9 cellular contexts compared by ENCODE assay signal in the genomic region with DNA sequence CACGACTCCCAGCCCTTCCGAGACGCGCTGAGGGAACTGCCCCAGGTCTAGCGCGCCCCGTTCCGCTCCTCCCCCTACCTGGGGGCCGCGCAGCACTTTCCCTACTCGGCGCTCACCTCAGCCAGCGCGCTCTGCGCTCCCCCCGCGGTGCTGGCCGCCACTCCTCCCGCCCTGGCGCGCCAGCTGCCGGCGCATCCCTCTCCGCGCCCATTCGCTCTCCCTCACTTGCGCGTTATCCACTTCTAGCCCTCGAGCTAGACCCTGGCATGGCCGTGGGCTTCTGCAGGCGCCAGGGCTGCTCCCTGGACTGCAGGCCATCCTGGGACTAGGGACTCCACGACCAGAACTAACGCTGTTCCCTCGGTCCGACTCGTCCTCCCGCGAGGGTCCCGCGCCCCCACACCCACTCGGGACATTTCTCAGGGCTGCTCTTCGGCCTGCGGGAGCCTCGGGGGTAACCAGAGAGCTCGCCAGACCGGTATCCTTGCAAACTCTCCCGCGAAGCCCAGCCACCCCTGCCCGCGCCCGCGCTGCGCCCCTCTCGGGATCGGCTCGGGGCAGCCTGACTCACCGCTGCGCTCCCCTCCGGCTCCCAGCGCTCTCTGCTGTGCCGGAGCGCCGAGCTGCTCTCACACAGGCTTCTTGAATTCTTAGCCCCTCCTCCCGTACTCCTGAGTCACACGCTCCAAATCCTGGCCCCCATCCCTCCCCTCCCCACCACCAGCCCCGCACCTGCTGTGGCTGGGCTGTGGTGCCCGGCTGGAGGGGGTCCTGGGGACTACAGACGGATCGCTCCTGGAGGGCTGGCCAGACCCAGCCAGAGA. TPM values are rescaled to one million over a fixed set of nuclear protein-coding genes. Genes with fewer than 3 reads are reported as not detected.
DNase-seq lines count a peak whose midpoint lies in the region; ATAC-seq, FAIRE-seq and TF ChIP-seq lines count a peak whose summit lies in the region.
"Had no signal": no experiment of that assay in that cellular context is flagged by ENCODE, and none has a peak within 500 bp of the region (broad histone marks: within the 10 kb centered on the region; RNA-seq: fewer than 3 reads in every experiment).

A gene (minus strand): TSS at position 617 of the 824 bp plus-strand sequence. CDS start 51,454 bp downstream, outside the sequence.

- H3K9me3 ChIP-seq in keratinocyte (ENCODE audit: control insufficient read depth, low read depth, low read length): no peaks in the 10 kb centered on the region
- H3K9me3 ChIP-seq in upper lobe of right lung: no peaks in the 10 kb centered on the region

- no peaks in the 10 kb centered on the region for H4K20me1 ChIP-seq in keratinocyte (ENCODE audit: control insufficient read depth, extremely low read depth, insufficient read depth, low read length)
- H4K20me1 ChIP-seq: BLaER1 had no signal

- H3K4me1 Mint-ChIP-seq in brain: peaks cover 26% of the 10 kb centered on the region

- H3K9me3 Mint-ChIP-seq in brain: peaks cover 0 to 9% (median 0%) of the 10 kb centered on the region in 5 experiments

- no peaks in the 10 kb centered on the region for H3K9me1 ChIP-seq in keratinocyte (ENCODE audit: control insufficient read depth, extremely low read depth, insufficient read depth, low read length)

- H3K27ac ChIP-seq in keratinocyte (ENCODE audit: control insufficient read depth, insufficient read depth, low read length) (peak within 1 kb of the TSS; percentile 53), upper lobe of right lung (no peak within 1 kb of the TSS)
- H3K27ac ChIP-seq: BLaER1 had no signal

- H3K36me3 ChIP-seq in keratinocyte (ENCODE audit: control insufficient read depth in 2 of 2, extremely low read depth in 1 of 2, insufficient read depth in 2 of 2, low read length in 2 of 2) (peaks cover 0 to 3% of the 10 kb centered on the region in 2 experiments), upper lobe of right lung (no peaks in the 10 kb centered on the region)
- H3K36me3 ChIP-seq: BLaER1 had no signal

- peaks cover 35% of the 10 kb centered on the region for H3K4me1 ChIP-seq in keratinocyte (ENCODE audit: control insufficient read depth, extremely low read depth, insufficient read depth, low read length)
- H3K4me1 ChIP-seq in upper lobe of right lung: peaks cover 13% of the 10 kb centered on the region

- peak; percentile 23 for FAIRE-seq in keratinocyte (lab: Jason Lieb, UNC)

- dilution Hi-C loops in keratinocyte (cut with MboI; ENCODE audit: extremely low pct_ligation_motif_present, low sequenced_read_pairs): no loop called here

- H3K27me3 Mint-ChIP-seq in brain: peaks cover 78% of the 10 kb centered on the region

- no peaks in the 10 kb centered on the region for H3K36me3 Mint-ChIP-seq in brain

- no peak within 1 kb of the TSS for H3K27ac Mint-ChIP-seq in brain

- H3K4me3 Mint-ChIP-seq in brain: peak within 1 kb of the TSS; percentile 76 to 90 (median 85)

- intact Hi-C loops in upper lobe of right lung (cut with DNase I): no loop called here

- peak within 1 kb of the TSS; percentile 94 for H3K4me2 ChIP-seq in keratinocyte (ENCODE audit: control insufficient read depth, extremely low read depth, insufficient read depth, low read depth, low read length)
- H3K4me2 ChIP-seq: BLaER1 had no signal

- no peaks in the 10 kb centered on the region for H3K79me2 ChIP-seq in keratinocyte (ENCODE audit: control insufficient read depth, insufficient read depth, low read length)

- ATAC-seq in upper lobe of right lung (peak; percentile 73), HG02840 (IDR thresholded peaks at IDR 0.05; ENCODE audit: low FRiP score, unreplicated experiment) (no peak)

- H3K9ac ChIP-seq in keratinocyte (ENCODE audit: control insufficient read depth, extremely low read depth, insufficient read depth, low read length): peak within 1 kb of the TSS; percentile 81
- H3K9ac ChIP-seq: BLaER1 had no signal

- DNase-seq in NCI-H345 (lab: John Stamatoyannopoulos, UW): peak; percentile 13
- no peak for DNase-seq in NCI-H345 treated with DMSO at 0.1 percent for 48 hours (lab: John Stamatoyannopoulos, UW; ENCODE audit: unreplicated experiment)
- DNase-seq in keratinocyte (ENCODE audit: low read depth, low spot score): no peak
- DNase-seq in upper lobe of right lung: peak; percentile 68
- DNase-seq in 8988T: no peak
- DNase-seq in GM20000 (ENCODE audit: low spot score): no peak

- H3K27me3 ChIP-seq in keratinocyte (ENCODE audit: control insufficient read depth, extremely low read depth, insufficient read depth, low read length): no peaks in the 10 kb centered on the region
- H3K27me3 ChIP-seq in upper lobe of right lung: peaks cover 13% of the 10 kb centered on the region
- H3K27me3 ChIP-seq: BLaER1 had no signal

- H3K4me3 ChIP-seq in keratinocyte (ENCODE audit: control insufficient read depth in 2 of 3, extremely low read depth in 1 of 3, insufficient read depth in 2 of 3, low read depth in 1 of 3, low read length in 3 of 3) (peak within 1 kb of the TSS; percentile 48 to 84 (median 79)), upper lobe of right lung (peak within 1 kb of the TSS; percentile 48)
- H3K4me3 ChIP-seq: BLaER1 had no signal

- TF ChIP-seq CTCF in brain (conservative IDR thresholded peaks at IDR 0.05) (no peak), keratinocyte (optimal IDR thresholded peaks at IDR 0.05 in 1 of 3, IDR thresholded peaks at IDR 0.05 in 1 of 3, conservative IDR thresholded peaks at IDR 0.05 in 1 of 3; ENCODE audit: extremely low read depth in 1 of 3, insufficient read depth in 2 of 3, low read length in 3 of 3) (peak in 1 of 3 experiments; percentile 14), upper lobe of right lung (IDR thresholded peaks at IDR 0.05) (no peak), GM20000 (IDR thresholded peaks at IDR 0.05; ENCODE audit: extremely low read depth, missing control alignments) (no peak)

- H2AFZ ChIP-seq in keratinocyte (ENCODE audit: control insufficient read depth, low read length): peak within 1 kb of the TSS; percentile 84

RNA-seq across cellular contexts. Expression of the gene that starts here (rescaled TPM):
- 1.4 TPM for polyA plus RNA-seq in brain (ENCODE audit: insufficient read depth, low read depth, low replicate concordance)
- polyA plus RNA-seq in keratinocyte: 1.1 to 2.8 TPM (median 1.2 TPM) in 3 replicates
- 2.1 TPM for polyA plus RNA-seq in keratinocyte (2011; ENCODE audit: low read depth)
- polyA plus RNA-seq in keratinocyte (2011; cell fraction: cytosol; rRNA removed): 0.72 and 1.3 TPM in 2 replicates
- polyA plus RNA-seq in keratinocyte (2011; cell fraction: nucleus; rRNA removed): 1.8 and 3.1 TPM in 2 replicates
- polyA plus RNA-seq in keratinocyte (2012; ENCODE audit: low replicate concordance): 1.9 TPM in 2 replicates
- polyA minus RNA-seq in keratinocyte: 1.1 to 5.1 TPM (median 1.8 TPM) in 3 replicates
- polyA minus RNA-seq in keratinocyte (2011; cell fraction: cytosol; rRNA and poly(A)+ RNA removed): not detected
- polyA minus RNA-seq in keratinocyte (2011; cell fraction: nucleus; rRNA and poly(A)+ RNA removed): 0.42 and 0.62 TPM in 2 replicates
- total RNA-seq in upper lobe of right lung: 1.0 TPM

Comparison
In these comparisons a context has a peak if more than half of its experiments do, and no peak if none do; other contexts are left out.
1. DNase-seq: peak in NCI-H345 (single experiment) and upper lobe of right lung (single experiment); none in NCI-H345 treated with DMSO at 0.1 percent for 48 hours (single experiment), keratinocyte (single experiment), 8988T (single experiment) and GM20000 (single experiment).